Comparison of ENCODE assay signal across 25 cellular contexts in the genomic region with DNA sequence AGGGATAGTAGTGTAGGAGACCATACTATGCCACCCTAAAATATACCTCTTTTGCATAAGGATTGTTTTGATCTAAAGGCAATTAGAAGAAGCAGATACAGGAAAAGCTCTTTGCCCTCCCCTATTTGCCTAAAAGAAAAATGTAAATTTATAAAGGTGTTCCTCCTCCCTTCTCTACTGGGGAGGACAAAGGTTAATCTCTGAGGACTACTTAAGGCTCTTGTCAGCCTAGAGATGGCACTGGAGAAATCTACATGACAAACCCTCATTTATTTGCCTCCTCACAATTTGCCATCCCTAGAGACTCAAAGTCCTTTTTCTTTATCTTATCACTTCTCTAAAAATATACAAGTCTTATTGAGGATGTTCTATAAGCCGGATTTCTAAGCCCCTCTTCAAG.
"Had no signal": no experiment of that assay in that cellular context is flagged by ENCODE, and none has a peak within 500 bp of the region (broad histone marks: within the 10 kb centered on the region; RNA-seq: fewer than 3 reads in every experiment).

No MANE protein-coding gene starts in this region.

- H3K4me2 ChIP-seq: SK-N-SH had no signal

- H3K27ac Mint-ChIP-seq: activated CD8-positive, alpha-beta T cell treated with anti-CD3 and anti-CD28 coated beads for 36 hours; activated naive CD4-positive, alpha-beta T cell treated with anti-CD3 and anti-CD28 coated beads, Interleukin-2, amount 10 ng/mL, durations not matched to agents 7 days and 5 days; activated naive CD8-positive, alpha-beta T cell treated with anti-CD3 and anti-CD28 coated beads for 36 hours; activated T-cell treated with anti-CD3 and anti-CD28 coated beads, Interleukin-2, amount 50 U/mL, for 72 hours; activated T-helper 2 cell treated with anti-CD3 and anti-CD28 coated beads, Interferon-gamma antibody, Interleukin-2, Interleukin-4, amounts not matched to agents 10 μg/mL and 5 μg/mL and 100 μg/mL, durations not matched to agents 14 hours and 24 hours and 36 hours had no signal

- H3K4me3 ChIP-seq: cardiac muscle cell, Peyer's patch, SJCRH30 had no signal

- ATAC-seq: activated CD4-positive, CD25-positive, alpha-beta regulatory T cell treated with anti-CD3 and anti-CD28 coated beads, Interleukin-2, amount 50 U/mL, for 24 hours; activated CD8-positive, alpha-beta T cell treated with anti-CD3 and anti-CD28 coated beads for 36 hours; activated T-cell treated with anti-CD3 and anti-CD28 coated beads, Interleukin-2, amount 50 U/mL, for 72 hours had no signal

- H3K36me3 ChIP-seq: brain microvascular endothelial cell, cardiac muscle cell, Peyer's patch, SJCRH30, WERI-Rb-1 had no signal

- H3K27me3 Mint-ChIP-seq: activated CD8-positive, alpha-beta T cell treated with anti-CD3 and anti-CD28 coated beads for 36 hours; activated naive CD4-positive, alpha-beta T cell treated with anti-CD3 and anti-CD28 coated beads, Interleukin-2, amount 10 ng/mL, durations not matched to agents 7 days and 5 days; activated naive CD8-positive, alpha-beta T cell treated with anti-CD3 and anti-CD28 coated beads for 36 hours had no signal

- H3K9ac ChIP-seq: SK-N-SH had no signal

- H3K27ac ChIP-seq: brain microvascular endothelial cell, cardiac muscle cell, Peyer's patch, RWPE1, SJCRH30, WERI-Rb-1 had no signal

- H3K9me3 ChIP-seq: Peyer's patch, SJCRH30, SK-N-SH had no signal

- H3K27me3 ChIP-seq: brain microvascular endothelial cell, cardiac muscle cell, Peyer's patch, SJCRH30 had no signal

- H3K9me2 ChIP-seq: SK-N-SH had no signal

- H3K4me1 ChIP-seq: Peyer's patch, SJCRH30 had no signal

- H3K4me3 Mint-ChIP-seq: activated CD8-positive, alpha-beta T cell treated with anti-CD3 and anti-CD28 coated beads for 36 hours; activated naive CD4-positive, alpha-beta T cell treated with anti-CD3 and anti-CD28 coated beads, Interleukin-2, amount 10 ng/mL, durations not matched to agents 7 days and 5 days; activated naive CD8-positive, alpha-beta T cell treated with anti-CD3 and anti-CD28 coated beads for 36 hours; activated T-cell treated with anti-CD3 and anti-CD28 coated beads, Interleukin-2, amount 50 U/mL, for 72 hours had no signal

- DNase-seq: activated CD4-positive, alpha-beta T cell treated with anti-CD3 and anti-CD28 coated beads for 4 hours; activated CD8-positive, alpha-beta memory T cell treated with anti-CD3 and anti-CD28 coated beads, Interleukin-2, amount 50 U/mL, for 4 hours; activated CD8-positive, alpha-beta T cell treated with anti-CD3 and anti-CD28 coated beads for 36 hours; activated gamma-delta T cell treated with Interleukin-2 at 50 U/mL for 16 hours; activated naive CD4-positive, alpha-beta T cell treated with anti-CD3 and anti-CD28 coated beads, Interleukin-2, amount 10 ng/mL, durations not matched to agents 7 days and 5 days; activated naive CD8-positive, alpha-beta T cell treated with anti-CD3 and anti-CD28 coated beads for 36 hours; activated T-cell treated with anti-CD3 and anti-CD28 coated beads, Interleukin-2, amount 50 U/mL, for 72 hours; brain microvascular endothelial cell; KG1; NCI-H1048; NCI-H146; NCI-H1930; NCI-H446; NCI-H524; NCI-H774; Peyer's patch; Right ventricle myocardium superior; SJCRH30; SK-N-SH; T-helper 1 cell; WERI-Rb-1 had no signal

- H3K4me1 Mint-ChIP-seq: activated naive CD4-positive, alpha-beta T cell treated with anti-CD3 and anti-CD28 coated beads, Interleukin-2, amount 10 ng/mL, durations not matched to agents 7 days and 5 days; activated naive CD8-positive, alpha-beta T cell treated with anti-CD3 and anti-CD28 coated beads for 36 hours had no signal

- H3K36me3 Mint-ChIP-seq: activated naive CD4-positive, alpha-beta T cell treated with anti-CD3 and anti-CD28 coated beads, Interleukin-2, amount 10 ng/mL, durations not matched to agents 7 days and 5 days; activated naive CD8-positive, alpha-beta T cell treated with anti-CD3 and anti-CD28 coated beads for 36 hours had no signal
